ENCODE assay signal across 14 cellular contexts in the genomic region with DNA sequence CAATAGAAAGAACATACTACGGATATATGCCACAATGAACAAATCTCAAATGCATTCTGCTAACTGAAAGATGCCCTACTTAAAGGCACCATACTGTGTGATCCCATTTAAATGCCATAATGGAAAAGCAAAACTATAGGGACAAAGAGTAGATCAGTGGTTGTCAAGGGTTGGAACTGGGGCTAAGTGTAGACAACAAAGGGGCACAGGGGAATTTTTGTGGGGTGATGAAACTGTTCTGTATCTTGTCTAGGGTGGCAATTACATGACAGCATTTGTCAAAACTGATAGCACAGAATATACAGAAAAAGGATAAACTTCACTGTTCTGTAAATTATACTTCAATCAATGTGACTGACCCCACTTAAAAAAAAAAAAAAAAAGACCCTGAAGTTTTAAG. TPM values are rescaled to one million over a fixed set of nuclear protein-coding genes. Genes with fewer than 3 reads are reported as not detected.
A peak's percentile ranks its signal among the peaks of the same experiment; 100 is the strongest.
DNase-seq lines count a peak whose midpoint lies in the region; TF ChIP-seq lines count a peak whose summit lies in the region.
"Had no signal": no experiment of that assay in that cellular context is flagged by ENCODE, and none has a peak within 500 bp of the region (broad histone marks: within the 10 kb centered on the region; RNA-seq: fewer than 3 reads in every experiment).

No MANE protein-coding gene starts in this region.

- peaks cover 8% of the 10 kb centered on the region for H3K9me3 ChIP-seq in endodermal cell (ENCODE audit: control insufficient read depth, low read length)

- DNase-seq in G401 (ENCODE audit: low spot score) (peak; percentile 37), NCI-H2227 (lab: John Stamatoyannopoulos, UW; ENCODE audit: unreplicated experiment) (peak; percentile 37), endodermal cell (no peak), SIG-M5 (lab: John Stamatoyannopoulos, UW) (no peak), T-helper 2 cell (no peak), NCI-H524 (lab: John Stamatoyannopoulos, UW) (no peak)
- DNase-seq: Caco-2; CD8-positive, alpha-beta memory T cell; DND-41; GF-D8; GM23248 had no signal

- no peak overlapping the region for H3K4me3 Mint-ChIP-seq in endodermal cell
- H3K4me3 Mint-ChIP-seq: CD14-positive monocyte; CD8-positive, alpha-beta memory T cell had no signal

- H3K27ac ChIP-seq in endodermal cell (ENCODE audit: low read depth, low read length) = peak overlapping the region; percentile 16
- H3K27ac ChIP-seq: A549, GM23248, HL-60 had no signal

- no peaks in the 10 kb centered on the region for H3K4me1 ChIP-seq in endodermal cell (ENCODE audit: control insufficient read depth, insufficient read depth, low read length)
- H3K4me1 ChIP-seq: A549 had no signal

- in situ Hi-C loops in G401 (cut with HindIII; ENCODE audit: low sequenced_read_pairs) = no loop called here

- H3K36me3 ChIP-seq in endodermal cell (ENCODE audit: control insufficient read depth, insufficient read depth, low read length) = peaks cover 16% of the 10 kb centered on the region

- H3K4me1 Mint-ChIP-seq in endodermal cell = peaks cover 8% of the 10 kb centered on the region

- peaks cover 6% of the 10 kb centered on the region for H3K9me3 Mint-ChIP-seq in endodermal cell

- no peaks in the 10 kb centered on the region for H3K27me3 ChIP-seq in endodermal cell (ENCODE audit: control insufficient read depth, insufficient read depth, low read length, poor library complexity, severe bottlenecking)

- H3K4me3 ChIP-seq in endodermal cell (ENCODE audit: low read length) = no peak overlapping the region
- H3K4me3 ChIP-seq: A549, GM23248 had no signal

- 96% methylated on average over 1 of the region's 1 CpG; no CpG with 5 or more reads in 1 of the 2 experiments for WGBS in endodermal cell (ENCODE audit: insufficient coverage in 1 of 2, insufficient read length in 1 of 2), 2 experiments

- TF ChIP-seq CTCF in endodermal cell (conservative IDR thresholded peaks at IDR 0.05) = no peak

- H3K9ac ChIP-seq in endodermal cell (ENCODE audit: extremely low read depth, low read length, poor library complexity, severe bottlenecking) = no peak overlapping the region
- H3K9ac ChIP-seq: GM23248 had no signal

- H3K36me3 Mint-ChIP-seq in endodermal cell (ENCODE audit: low read depth) = peaks cover 14% of the 10 kb centered on the region

- no peak overlapping the region for H3K27ac Mint-ChIP-seq in endodermal cell
- H3K27ac Mint-ChIP-seq: CD14-positive monocyte had no signal

- H3K27me3 Mint-ChIP-seq in endodermal cell (ENCODE audit: insufficient read depth) = no peaks in the 10 kb centered on the region
- H3K27me3 Mint-ChIP-seq: CD8-positive, alpha-beta memory T cell had no signal

RNA-seq across cellular contexts. Expression of a gene that starts 17.7 kb away (rescaled TPM):
- total RNA-seq in G401 (2014; rRNA removed; shearing (Covaris generic)) = 26.2 TPM in 2 replicates
- total RNA-seq in endodermal cell = 10 to 100 TPM; 18.2 to 21.2 TPM
- 20.6 TPM for polyA plus RNA-seq in endodermal cell (2013, experiment 1 of 2)
- polyA plus RNA-seq in endodermal cell (2013, experiment 2 of 2) = 21.5 TPM

RNA-seq across cellular contexts. Expression of a gene that starts 34.8 kb away (rescaled TPM):
- total RNA-seq in G401 (2014; rRNA removed; shearing (Covaris generic)) = not detected in 2 replicates
- 1 to 10 TPM; 3.6 to 4.7 TPM for total RNA-seq in endodermal cell
- 3.4 TPM for polyA plus RNA-seq in endodermal cell (2013, experiment 1 of 2)
- 2.1 TPM for polyA plus RNA-seq in endodermal cell (2013, experiment 2 of 2)

RNA-seq across cellular contexts. Expression of a gene that starts 34.9 kb away (rescaled TPM):
- 2.1 and 5.6 TPM in 2 replicates for total RNA-seq in G401 (2014; rRNA removed; shearing (Covaris generic))
- 10 to 100 TPM; 19.0 to 21.2 TPM for total RNA-seq in endodermal cell
- 24.5 TPM for polyA plus RNA-seq in endodermal cell (2013, experiment 1 of 2)
- polyA plus RNA-seq in endodermal cell (2013, experiment 2 of 2) = 20.7 TPM

RNA-seq across cellular contexts. Expression of a gene that starts 40.7 kb away (rescaled TPM):
- total RNA-seq in G401 (2014; rRNA removed; shearing (Covaris generic)) = 6.6 and 13.5 TPM in 2 replicates
- total RNA-seq in endodermal cell = 1 to 10 TPM; 2.6 to 3.7 TPM
- polyA plus RNA-seq in endodermal cell (2013, experiment 1 of 2) = 5.8 TPM
- 6.2 TPM for polyA plus RNA-seq in endodermal cell (2013, experiment 2 of 2)

RNA-seq across cellular contexts. Expression of a gene that starts 41.4 kb away (rescaled TPM):
- total RNA-seq in G401 (2014; rRNA removed; shearing (Covaris generic)) = 27.1 and 33.2 TPM in 2 replicates
- total RNA-seq in endodermal cell = 10 to 100 TPM; 39.3 to 41.5 TPM
- 35.5 TPM for polyA plus RNA-seq in endodermal cell (2013, experiment 1 of 2)
- polyA plus RNA-seq in endodermal cell (2013, experiment 2 of 2) = 27.6 TPM

Comparison
In these comparisons a context has a peak if more than half of its experiments do, and no peak if none do; other contexts are left out.
1. DNase-seq: peak in G401 (single experiment) and NCI-H2227 (single experiment); none in endodermal cell (single experiment), SIG-M5 (single experiment), T-helper 2 cell (0 of 5) and NCI-H524 (0 of 2).